ENCODE assay signal across 21 cellular contexts in genomic region chr7:45138433-45139267, GRCh38. TPM values are rescaled to one million over a fixed set of nuclear protein-coding genes. Genes with fewer than 3 reads are reported as not detected.
"Had no signal": no experiment of that assay in that cellular context is flagged by ENCODE, and none has a peak within 500 bp of the region (broad histone marks: within the 10 kb centered on the region; RNA-seq: fewer than 3 reads in every experiment).

No MANE protein-coding gene starts in this region.

- H3K27me3 Mint-ChIP-seq: activated T-cell treated with anti-CD3 and anti-CD28 coated beads, Interleukin-2, amount 50 U/mL, for 24 hours; stimulated activated naive CD8-positive, alpha-beta T cell treated with anti-CD3 and anti-CD28 coated beads, Interleukin-15, Interleukin-2, amounts not matched to agents 100 ng/mL and 50 ng/mL, for 24 hours had no signal

- H3K9me3 ChIP-seq: heart right ventricle, lower lobe of right lung, ovary, right lobe of liver, spleen, testis, upper lobe of left lung had no signal

- FAIRE-seq: frontal cortex had no signal

- H3K4me3 Mint-ChIP-seq: activated T-cell treated with anti-CD3 and anti-CD28 coated beads, Interleukin-2, amount 50 U/mL, for 24 hours; effector memory CD8-positive, alpha-beta T cell; mesothelial cell of epicardium; stimulated activated naive CD8-positive, alpha-beta T cell treated with anti-CD3 and anti-CD28 coated beads, Interleukin-15, Interleukin-2, amounts not matched to agents 100 ng/mL and 50 ng/mL, for 24 hours had no signal

- H3K4me1 ChIP-seq: heart right ventricle, lower lobe of right lung, right lobe of liver, testis, upper lobe of left lung had no signal

- H3K9me3 Mint-ChIP-seq: activated T-cell treated with anti-CD3 and anti-CD28 coated beads, Interleukin-2, amount 50 U/mL, for 24 hours; effector memory CD8-positive, alpha-beta T cell; mesothelial cell of epicardium; stimulated activated naive CD8-positive, alpha-beta T cell treated with anti-CD3 and anti-CD28 coated beads, Interleukin-15, Interleukin-2, amounts not matched to agents 100 ng/mL and 50 ng/mL, for 24 hours had no signal

- DNase-seq: activated CD4-positive, alpha-beta T cell treated with anti-CD3 and anti-CD28 coated beads, Interleukin-2, amount 50 U/mL, for 48 hours; activated CD4-positive, CD25-positive, alpha-beta regulatory T cell treated with anti-CD3 and anti-CD28 coated beads, Interleukin-2, amount 50 U/mL, for 72 hours; activated naive CD4-positive, alpha-beta T cell treated with anti-CD3 and anti-CD28 coated beads, Interleukin-2, amount 50 U/mL, for 16 hours; activated T-cell treated with anti-CD3 and anti-CD28 coated beads, Interleukin-2, amount 50 U/mL, for 24 hours; dermis blood vessel endothelial cell; effector memory CD8-positive, alpha-beta T cell; heart right ventricle; lower lobe of right lung; ovary; right lobe of liver; spleen; testis; upper lobe of left lung had no signal

- H3K4me3 ChIP-seq: heart right ventricle, lower lobe of right lung, ovary, right lobe of liver, spleen, testis, upper lobe of left lung had no signal

- H3K27ac ChIP-seq: epithelial cell of prostate, heart right ventricle, lower lobe of right lung, ovary, right lobe of liver, spleen, testis, upper lobe of left lung had no signal

- H3K36me3 Mint-ChIP-seq: mesothelial cell of epicardium had no signal

- H3K4me1 Mint-ChIP-seq: mesothelial cell of epicardium had no signal

- ATAC-seq: effector memory CD8-positive, alpha-beta T cell; heart right ventricle; lower lobe of right lung; right lobe of liver had no signal

- H3K27ac Mint-ChIP-seq: effector memory CD8-positive, alpha-beta T cell; mesothelial cell of epicardium; stimulated activated naive CD8-positive, alpha-beta T cell treated with anti-CD3 and anti-CD28 coated beads, Interleukin-15, Interleukin-2, amounts not matched to agents 100 ng/mL and 50 ng/mL, for 24 hours had no signal

- H3K36me3 ChIP-seq: heart right ventricle, lower lobe of right lung, ovary, right lobe of liver, spleen, upper lobe of left lung had no signal

- H3K27me3 ChIP-seq: ovary, right lobe of liver, spleen, testis, upper lobe of left lung had no signal

RNA-seq across cellular contexts. Expression of gene RAMP3, which starts 18.9 kb away (rescaled TPM):
- total RNA-seq: chondrocyte; mesothelial cell of epicardium; pulmonary artery endothelial cell; T-helper 2 cell treated with Interferon-gamma antibody and Interleukin-4, amounts not matched to agents 100 ng/mL and 5 ng/mL, for 36 hours had no signal
- polyA plus RNA-seq: neural cell had no signal
